8 cellular contexts compared by ENCODE assay signal in the genomic region with DNA sequence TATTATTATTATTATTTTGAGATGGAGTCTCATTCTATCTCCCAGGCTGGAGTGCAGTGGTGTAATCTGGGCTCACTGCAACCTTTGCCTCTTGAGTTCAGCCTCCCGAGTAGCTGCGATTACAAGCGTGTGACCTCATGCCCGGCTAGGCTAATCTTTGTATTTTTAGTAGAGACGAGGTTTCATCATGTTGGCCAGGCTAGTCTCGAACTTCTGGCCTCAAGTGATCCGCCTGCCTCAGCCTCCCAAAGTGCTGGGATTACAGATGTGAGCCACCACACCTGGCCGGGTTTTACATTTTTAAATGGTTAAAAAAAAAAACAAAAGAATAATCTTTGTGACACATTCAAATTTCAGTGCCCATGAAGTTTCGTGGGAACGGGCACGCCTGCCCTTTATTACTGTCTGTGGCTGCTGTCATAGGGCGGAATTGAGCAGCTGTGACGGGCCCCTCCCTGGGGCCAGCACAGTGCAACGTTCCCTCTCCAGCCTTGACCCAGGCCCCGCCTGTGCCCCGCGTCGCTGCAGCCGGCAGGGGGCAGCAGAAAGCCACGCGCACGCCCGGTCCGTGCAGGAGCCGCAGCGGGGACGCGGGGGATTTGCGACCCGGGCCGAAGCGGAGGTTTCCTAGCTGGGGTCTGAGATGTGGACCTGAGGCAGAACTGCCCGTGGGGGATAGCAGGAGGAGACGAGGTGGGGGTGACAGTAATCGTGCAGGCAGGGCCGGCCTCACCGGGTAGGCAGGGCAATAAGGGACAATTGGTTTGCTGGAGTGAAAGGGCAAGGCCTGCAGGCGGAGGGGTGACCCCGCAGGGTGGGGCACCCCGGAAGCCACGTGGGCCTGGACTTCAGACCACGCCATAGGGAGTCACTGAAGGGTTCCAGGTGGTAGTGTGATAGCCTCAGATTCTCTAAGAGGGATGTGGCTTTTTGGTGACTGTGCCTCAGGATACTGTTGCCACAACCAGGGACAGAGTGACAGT. TPM values are rescaled to one million over a fixed set of nuclear protein-coding genes. Genes with fewer than 3 reads are reported as not detected.
A peak's percentile ranks its signal among the peaks of the same experiment; 100 is the strongest.
DNase-seq lines count a peak whose midpoint lies in the region; ATAC-seq and TF ChIP-seq lines count a peak whose summit lies in the region.

No MANE protein-coding gene starts in this region.

- peak overlapping the region; percentile 38; the same call in 1 of the 2 replicates for H3K9ac ChIP-seq in OCI-LY3 (ENCODE audit: low read length)

- H3K9me3 ChIP-seq in CD4-positive, alpha-beta memory T cell (ENCODE audit: control insufficient read depth in 1 of 2, low read length in 2 of 2) = no peaks in the 10 kb centered on the region
- no peaks in the 10 kb centered on the region for H3K9me3 ChIP-seq in OCI-LY3 (ENCODE audit: insufficient read depth, low read length)
- no peaks in the 10 kb centered on the region for H3K9me3 ChIP-seq in esophagus (ENCODE audit: control insufficient read depth in 2 of 2, insufficient read depth in 1 of 2, low read depth in 1 of 2, low read length in 1 of 2)
- H3K9me3 ChIP-seq in muscle layer of duodenum (ENCODE audit: control insufficient read depth in 1 of 2, low read length in 2 of 2) = no peaks in the 10 kb centered on the region

- H3K9me3 Mint-ChIP-seq in CD4-positive, alpha-beta memory T cell = no peaks in the 10 kb centered on the region

- POLR2A ChIA-PET in CD4-positive, alpha-beta memory T cell (lab: Charles Lee; ENCODE audit: partially characterized antibody) = interaction anchor here (0.6 to 1.8 kb wide), 3 partner anchors 17 to 165 kb away, joined by 3 to 8 read pairs (median 3); no protein-coding TSS in a partner anchor

- peak overlapping the region; percentile 39 to 57 for H3K4me3 ChIP-seq in CD4-positive, alpha-beta memory T cell (ENCODE audit: low read length in 2 of 2)
- H3K4me3 ChIP-seq in OCI-LY3 (ENCODE audit: low read length) (peak overlapping the region; percentile 78), esophagus (ENCODE audit: low read depth in 1 of 2, low read length in 2 of 2) (peak overlapping the region; percentile 44 to 50), muscle layer of duodenum (ENCODE audit: low read depth in 1 of 2, low read length in 2 of 2) (peak overlapping the region; percentile 52 to 62)

- H3K4me2 ChIP-seq in OCI-LY3 (ENCODE audit: low read length) = peak overlapping the region; percentile 99

- peak overlapping the region; percentile 41 to 90 (median 79) for H3K27ac Mint-ChIP-seq in CD4-positive, alpha-beta memory T cell

- peaks cover 10 to 16% of the 10 kb centered on the region in 2 donors for H3K36me3 Mint-ChIP-seq in CD4-positive, alpha-beta memory T cell

- intact Hi-C loops in CD4-positive, alpha-beta memory T cell (cut with micrococcal nuclease) = loop anchor here (1.0 to 2.0 kb wide), 4 partner anchors 89 to 430 kb away; no protein-coding TSS in a partner anchor

- peaks cover 10% of the 10 kb centered on the region for H3K4me1 ChIP-seq in CD4-positive, alpha-beta memory T cell (ENCODE audit: insufficient read depth, low read length)
- peaks cover 26% of the 10 kb centered on the region for H3K4me1 ChIP-seq in OCI-LY3 (ENCODE audit: low read length)
- H3K4me1 ChIP-seq in esophagus (ENCODE audit: control insufficient read depth in 2 of 2, insufficient read depth in 2 of 2, low read length in 1 of 2) = peaks cover 4 to 14% of the 10 kb centered on the region in 2 donors
- H3K4me1 ChIP-seq in muscle layer of duodenum (ENCODE audit: control insufficient read depth in 1 of 2, insufficient read depth in 2 of 2, low read length in 2 of 2) = peaks cover 24 to 28% of the 10 kb centered on the region in 2 donors

- H3K27me3 Mint-ChIP-seq in CD4-positive, alpha-beta memory T cell = no peaks in the 10 kb centered on the region

- H3K36me3 ChIP-seq in CD4-positive, alpha-beta memory T cell (ENCODE audit: insufficient read depth, low read length) = no peaks in the 10 kb centered on the region
- H3K36me3 ChIP-seq in OCI-LY3 (replicated peaks; ENCODE audit: low read depth, low read length) = no peaks in the 10 kb centered on the region
- no peaks in the 10 kb centered on the region for H3K36me3 ChIP-seq in esophagus (ENCODE audit: control insufficient read depth in 2 of 2, insufficient read depth in 2 of 2, low read length in 1 of 2)
- H3K36me3 ChIP-seq in muscle layer of duodenum (ENCODE audit: control insufficient read depth in 1 of 2, insufficient read depth in 2 of 2, low read length in 2 of 2) = no peaks in the 10 kb centered on the region

- no peaks in the 10 kb centered on the region for H4K20me1 ChIP-seq in OCI-LY3 (ENCODE audit: insufficient read depth, low read length)

- H3K4me1 Mint-ChIP-seq in CD4-positive, alpha-beta memory T cell = peaks cover 9 to 21% (median 15%) of the 10 kb centered on the region in 4 donors

- DNase-seq in CD4-positive, alpha-beta memory T cell = peak; percentile 67 to 82 (median 72)
- DNase-seq in activated T-cell treated with anti-CD3 and anti-CD28 coated beads for 48 hours (ENCODE audit: low read depth) = peak; percentile 78
- peak; percentile 24 to 64 for DNase-seq in stimulated activated CD8-positive, alpha-beta memory T cell treated with anti-CD3 and anti-CD28 coated beads, Interleukin-7, amount 100 ng/mL, for 4 hours (ENCODE audit: low read depth in 2 of 2)

- no peak overlapping the region for H2AFZ ChIP-seq in OCI-LY3 (ENCODE audit: low read depth, low read length)

- CTCF ChIA-PET in CD4-positive, alpha-beta memory T cell (lab: Charles Lee; ENCODE audit: partially characterized antibody) = interaction anchor here (0.6 to 5.6 kb wide), 30 partner anchors 11 to 431 kb away, joined by 3 to 132 read pairs (median 4); a partner anchor contains a TSS

- no peak overlapping the region for H3K27ac ChIP-seq in CD4-positive, alpha-beta memory T cell (ENCODE audit: low read depth, low read length)
- H3K27ac ChIP-seq in OCI-LY3 (ENCODE audit: low read length) = no peak overlapping the region
- peak overlapping the region; percentile 74 to 86 for H3K27ac ChIP-seq in esophagus (ENCODE audit: low read depth in 2 of 2, low read length in 1 of 2)
- H3K27ac ChIP-seq in muscle layer of duodenum (ENCODE audit: low read length) = no peak overlapping the region

- peak; percentile 85 for TF ChIP-seq CTCF in OCI-LY3 (IDR thresholded peaks at IDR 0.05; ENCODE audit: low read depth, low read length)

- no peaks in the 10 kb centered on the region for H3K79me2 ChIP-seq in OCI-LY3 (ENCODE audit: low read length)

- ATAC-seq in GM19397 (IDR thresholded peaks at IDR 0.05; ENCODE audit: unreplicated experiment) (peak; percentile 98), HG03520 (IDR thresholded peaks at IDR 0.05; ENCODE audit: unreplicated experiment) (peak; percentile 91)

- WGBS in esophagus, 2 donors = 6 to 9% methylated on average over 42 of the region's 42 CpGs

- no peaks in the 10 kb centered on the region for H3K27me3 ChIP-seq in CD4-positive, alpha-beta memory T cell (ENCODE audit: insufficient read depth, low read length)
- H3K27me3 ChIP-seq in OCI-LY3 (ENCODE audit: low read depth, low read length) (peaks cover 4% of the 10 kb centered on the region; the same call in 1 of the 2 replicates), esophagus (ENCODE audit: control insufficient read depth in 1 of 2, insufficient read depth in 2 of 2, low read length in 2 of 2) (no peaks in the 10 kb centered on the region), muscle layer of duodenum (ENCODE audit: low read depth, low read length) (no peaks in the 10 kb centered on the region)

- peak overlapping the region; percentile 82 to 89 (median 83) for H3K4me3 Mint-ChIP-seq in CD4-positive, alpha-beta memory T cell

RNA-seq across cellular contexts. Expression of a gene that starts 54.3 kb away (rescaled TPM):
- 10 to 100 TPM; 22.2 to 24.3 TPM for total RNA-seq in CD4-positive, alpha-beta memory T cell
- polyA plus RNA-seq in CD4-positive, alpha-beta memory T cell = 10 to 100 TPM; 11.9 to 13.3 TPM
- polyA plus RNA-seq in esophagus = 1 to 10 TPM; 2.4 to 2.6 TPM

RNA-seq across cellular contexts. Expression of a gene that starts 59.6 kb away (rescaled TPM):
- 10 to 100 TPM; 78.8 to 90.4 TPM for total RNA-seq in CD4-positive, alpha-beta memory T cell
- 100 to 1,000 TPM in 1 of 2 donors, 10 to 100 TPM in 1; 93.8 to 105 TPM for polyA plus RNA-seq in CD4-positive, alpha-beta memory T cell
- 100 to 1,000 TPM; 168 to 183 TPM for polyA plus RNA-seq in esophagus

Comparison
In these comparisons a context has a peak if more than half of its experiments do, and no peak if none do; other contexts are left out.
1. H3K27ac ChIP-seq: peak in esophagus (2 of 2); none in CD4-positive, alpha-beta memory T cell (single experiment), OCI-LY3 (single experiment) and muscle layer of duodenum (single experiment).
2. Peak in every context shown above with its lines, with median percentiles within 50 percentile points of each other: DNase-seq and H3K4me3 ChIP-seq.